Comparison of ENCODE assay signal across 11 cellular contexts in the genomic region with DNA sequence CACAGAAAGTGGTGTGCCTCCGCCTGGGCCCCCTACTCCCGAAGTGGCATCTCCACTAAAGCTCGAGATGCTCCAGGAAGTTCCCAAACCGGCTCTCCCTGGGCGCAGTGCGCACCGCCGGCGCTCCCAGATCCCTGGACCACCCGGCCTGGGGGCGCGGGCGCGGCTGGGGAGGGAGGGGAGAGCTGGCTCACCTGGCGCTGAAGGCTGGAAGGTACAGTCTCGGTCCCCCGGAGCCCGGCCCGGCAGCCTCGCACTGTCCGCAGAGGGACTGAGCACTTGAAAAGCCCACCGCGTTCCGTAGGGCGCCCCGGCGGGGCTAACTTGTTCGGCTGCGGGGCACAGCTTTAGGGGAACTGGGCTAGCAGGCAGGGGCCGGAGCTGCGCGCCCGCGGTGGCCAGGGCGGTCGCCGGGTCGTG. TPM values are rescaled to one million over a fixed set of nuclear protein-coding genes. Genes with fewer than 3 reads are reported as not detected.
DNase-seq lines count a peak whose midpoint lies in the region; ATAC-seq, FAIRE-seq and TF ChIP-seq lines count a peak whose summit lies in the region.
"Had no signal": no experiment of that assay in that cellular context is flagged by ENCODE, and none has a peak within 500 bp of the region (broad histone marks: within the 10 kb centered on the region; RNA-seq: fewer than 3 reads in every experiment).

No MANE protein-coding gene starts in this region.

- FAIRE-seq in HepG2 (lab: Jason Lieb, UNC): no peak

- in situ Hi-C loops in HepG2 (cut with HindIII; ENCODE audit: extremely low pct_ligation_motif_present, low pct_unique_long_range_greater_than_20kb): no loop called here

- H3K4me3 ChIP-seq in HepG2 (replicated peaks in 1 of 3; ENCODE audit: insufficient read depth in 1 of 3, low read depth in 2 of 3, low read length in 3 of 3): peak overlapping the region in 1 of 3 experiments; percentile 48; a peak in 1 of 6 replicates
- peak overlapping the region in 1 of 3 donors; percentile 10 for H3K4me3 ChIP-seq in right lobe of liver
- H3K4me3 ChIP-seq in esophagus muscularis mucosa: peak overlapping the region; percentile 22 to 49 (median 36)
- H3K4me3 ChIP-seq in neural cell (ENCODE audit: low read length): peak overlapping the region; percentile 70

- H3K36me3 ChIP-seq in HepG2 (replicated peaks in 1 of 2; ENCODE audit: control insufficient read depth in 1 of 2, insufficient read depth in 2 of 2, low read length in 2 of 2) (no peaks in the 10 kb centered on the region), right lobe of liver (no peaks in the 10 kb centered on the region), esophagus muscularis mucosa (no peaks in the 10 kb centered on the region), neural cell (ENCODE audit: insufficient read depth, low read length) (no peaks in the 10 kb centered on the region)

- H3K4me2 ChIP-seq in HepG2 (ENCODE audit: low read depth, low read length) (0 out of 2 replicates have a peak overlapping the region, but pooled peaks have one; percentile 32), neural cell (ENCODE audit: low read length) (no peak overlapping the region)

- POLR2A ChIA-PET in HepG2 (lab: Yijun Ruan, JAX): no interaction called here

- H3F3A ChIP-seq in neural cell (ENCODE audit: insufficient read depth, low read length, poor library complexity, severe bottlenecking): no peaks in the 10 kb centered on the region

- DNase-seq in HepG2 (ENCODE audit: low spot score): no peak
- DNase-seq in right lobe of liver: no peak
- DNase-seq in esophagus muscularis mucosa (ENCODE audit: extremely low spot score): no peak
- no peak for DNase-seq in medulla oblongata (ENCODE audit: extremely low spot score)
- DNase-seq in activated CD4-positive, alpha-beta T cell treated with anti-CD3 and anti-CD28 coated beads for 1 hour: no peak
- DNase-seq: activated CD4-positive, alpha-beta T cell treated with anti-CD3 and anti-CD28 coated beads, Interleukin-2, amount 50 U/mL, for 4 hours had no signal

- CTCF ChIA-PET in HepG2 (lab: Yijun Ruan, JAX; ENCODE audit: low intra/inter-chr PET ratio, low total read pairs): no interaction called here

- H3K79me2 ChIP-seq in HepG2 (ENCODE audit: insufficient read depth, low read length) (no peaks in the 10 kb centered on the region), neural cell (replicated peaks; ENCODE audit: insufficient read depth, low read length) (no peaks in the 10 kb centered on the region)

- H3K27ac ChIP-seq in HepG2 (ENCODE audit: extremely low read length, insufficient read depth, low read length) (no peak overlapping the region), right lobe of liver (no peak overlapping the region), esophagus muscularis mucosa (replicated peaks in 1 of 4) (no peak overlapping the region), neural cell (ENCODE audit: low read length) (no peak overlapping the region)
- H3K27ac ChIP-seq: epithelial cell of prostate had no signal

- intact Hi-C loops in HepG2 (cut with micrococcal nuclease; ENCODE audit: unreplicated experiment): no loop called here
- intact Hi-C loops in right lobe of liver (cut with DNase I): no loop called here
- intact Hi-C loops in esophagus muscularis mucosa (cut with DNase I): no loop called here

- BruUV-seq in HepG2 (replicated peaks; lab: Mats Ljungman, UMichigan): no TSS peak

- H4K20me1 ChIP-seq in HepG2 (ENCODE audit: insufficient read depth, low read length) (no peaks in the 10 kb centered on the region), neural cell (ENCODE audit: insufficient read depth) (no peaks in the 10 kb centered on the region)

- H3K4me1 ChIP-seq in HepG2 (ENCODE audit: insufficient read depth, low read length) (no peaks in the 10 kb centered on the region), right lobe of liver (peaks cover 0 to 9% (median 0%) of the 10 kb centered on the region in 4 donors), esophagus muscularis mucosa (peaks cover 0 to 17% (median 16%) of the 10 kb centered on the region in 4 donors)

- TF ChIP-seq POLR2A in HepG2 (IDR thresholded peaks at IDR 0.05; ENCODE audit: insufficient read depth in 1 of 2, low read depth in 2 of 2, low read length in 2 of 2) (no peak), right lobe of liver (IDR thresholded peaks at IDR 0.05) (no peak), esophagus muscularis mucosa (IDR thresholded peaks at IDR 0.05; ENCODE audit: low read depth) (no peak)

- 37% methylated on average over 4 of the region's 38 CpGs for WGBS in HepG2 (ENCODE audit: low lambda C conversion rate)
- WGBS in right lobe of liver (ENCODE audit: insufficient coverage, low coverage, low lambda C conversion rate, missing lambda C conversion rate): 4% methylated on average over 5 of the region's 38 CpGs
- WGBS in esophagus muscularis mucosa: 0% methylated on average over 3 of the region's 38 CpGs

- TF ChIP-seq RAD21 in HepG2 (CRISPR knock-in tag; IDR thresholded peaks at IDR 0.05) (no peak), neural cell (conservative IDR thresholded peaks at IDR 0.05) (no peak)

- TF ChIP-seq CTCF in HepG2 (CRISPR knock-in tag; IDR thresholded peaks at IDR 0.05): no peak
- no peak for TF ChIP-seq CTCF in right lobe of liver (IDR thresholded peaks at IDR 0.05)
- no peak for TF ChIP-seq CTCF in esophagus muscularis mucosa (IDR thresholded peaks at IDR 0.05)
- no peak for TF ChIP-seq CTCF in neural cell (IDR thresholded peaks at IDR 0.05; ENCODE audit: poor library complexity, severe bottlenecking)

- H3K9me3 ChIP-seq in HepG2 (ENCODE audit: low read length): no peaks in the 10 kb centered on the region
- H3K9me3 ChIP-seq in right lobe of liver: no peaks in the 10 kb centered on the region
- no peaks in the 10 kb centered on the region for H3K9me3 ChIP-seq in esophagus muscularis mucosa
- no peaks in the 10 kb centered on the region for H3K9me3 ChIP-seq in neural cell (ENCODE audit: low read length)

- H2AFZ ChIP-seq in HepG2 (ENCODE audit: low read length) (no peak overlapping the region), neural cell (ENCODE audit: low read depth, low read length) (no peak overlapping the region)

- H3K27me3 ChIP-seq in HepG2 (ENCODE audit: control insufficient read depth in 1 of 2, insufficient read depth in 2 of 2, low read length in 2 of 2): peaks cover 6 to 37% of the 10 kb centered on the region in 2 experiments
- peaks cover 0 to 15% of the 10 kb centered on the region in 2 donors for H3K27me3 ChIP-seq in right lobe of liver
- peaks cover 0 to 47% (median 6%) of the 10 kb centered on the region in 4 donors for H3K27me3 ChIP-seq in esophagus muscularis mucosa
- H3K27me3 ChIP-seq in neural cell (ENCODE audit: insufficient read depth, low read depth, low read length): peaks cover 44% of the 10 kb centered on the region

- ATAC-seq in HepG2 (peak; percentile 60), right lobe of liver (no peak), HG03280 (IDR thresholded peaks at IDR 0.05; ENCODE audit: unreplicated experiment) (no peak), HG02970 (IDR thresholded peaks at IDR 0.05; ENCODE audit: low FRiP score, unreplicated experiment) (no peak)

- H3K9ac ChIP-seq in HepG2 (ENCODE audit: insufficient read depth, low read depth, low read length) (no peak overlapping the region), neural cell (ENCODE audit: low read length) (no peak overlapping the region)

- H3K9me2 ChIP-seq in neural cell (ENCODE audit: insufficient read depth, low read length): no peaks in the 10 kb centered on the region

- TF ChIP-seq EP300 in HepG2 (IDR thresholded peaks at IDR 0.05; ENCODE audit: low read depth in 2 of 2, low read length in 2 of 2) (no peak), HepG2 (CRISPR knock-in tag; IDR thresholded peaks at IDR 0.05; ENCODE audit: borderline replicate concordance) (no peak), esophagus muscularis mucosa (IDR thresholded peaks at IDR 0.05) (no peak), neural cell (conservative IDR thresholded peaks at IDR 0.05; ENCODE audit: poor library complexity, severe bottlenecking) (no peak)

TF ChIP-seq in HepG2, 621 proteins besides CTCF, POLR2A, EP300 and RAD21 (continues in another document):
- TF ChIP-seq SMARCE1 (IDR thresholded peaks at IDR 0.05; ENCODE audit: borderline replicate concordance) (no peak), PTBP1 (IDR thresholded peaks at IDR 0.05; ENCODE audit: low read depth, low read length, poor library complexity, severe bottlenecking) (no peak), ZNF558 (CRISPR knock-in tag; IDR thresholded peaks at IDR 0.05; ENCODE audit: borderline replicate concordance) (no peak)

RNA-seq across cellular contexts. Expression of a gene that starts 0.6 kb away (rescaled TPM):
- not detected in 2 replicates for total RNA-seq in HepG2 (2016; rRNA removed; fragmentation: Illumina TruSeq; extraction: Trizol)
- total RNA-seq in HepG2 (2016; cell fraction: cytosol; rRNA removed; fragmentation: Illumina TruSeq; extraction: Trizol; ENCODE audit: low read depth): not detected in 2 replicates
- total RNA-seq in HepG2 (2016; cell fraction: insoluble cytoplasmic fraction; rRNA removed; fragmentation: Illumina TruSeq; extraction: Trizol): not detected in 2 replicates
- not detected in 2 replicates for total RNA-seq in HepG2 (2016; cell fraction: membrane; rRNA removed; fragmentation: Illumina TruSeq; extraction: Trizol)
- not detected in 2 replicates for total RNA-seq in HepG2 (2016; cell fraction: nucleus; rRNA removed; fragmentation: Illumina TruSeq; extraction: Trizol)
- polyA plus RNA-seq in HepG2 (2011; rRNA removed): not detected in 2 replicates
- polyA plus RNA-seq in HepG2 (2011; cell fraction: cytosol; rRNA removed): not detected in 2 replicates
- polyA plus RNA-seq in HepG2 (2011; cell fraction: nucleus; rRNA removed): not detected in 2 replicates
- not detected in 2 replicates for polyA plus RNA-seq in HepG2 (2012)
- polyA plus RNA-seq in HepG2 (2016; cell fraction: cytosol; fragmentation: Illumina TruSeq; extraction: Trizol; ENCODE audit: low read depth): not detected in 2 replicates
- polyA plus RNA-seq in HepG2 (2016; cell fraction: insoluble cytoplasmic fraction; fragmentation: Illumina TruSeq; extraction: Trizol; ENCODE audit: low read depth): not detected in 2 replicates
- polyA plus RNA-seq in HepG2 (2016; cell fraction: membrane; fragmentation: Illumina TruSeq; extraction: Trizol; ENCODE audit: low read depth): not detected in 2 replicates
- not detected in 2 replicates for polyA plus RNA-seq in HepG2 (2016; cell fraction: nucleus; fragmentation: Illumina TruSeq; extraction: Trizol; ENCODE audit: insufficient read depth, low read depth)
- not detected in 2 replicates for polyA minus RNA-seq in HepG2 (2011; rRNA and poly(A)+ RNA removed; ENCODE audit: low replicate concordance)
- polyA minus RNA-seq in HepG2 (2011; cell fraction: cytosol; rRNA and poly(A)+ RNA removed): not detected in 2 replicates
- not detected in 2 replicates for polyA minus RNA-seq in HepG2 (2011; cell fraction: nucleus; rRNA and poly(A)+ RNA removed)
- not detected for total RNA-seq in right lobe of liver
- total RNA-seq in esophagus muscularis mucosa: not detected
- 0.07 and 0.22 TPM in 2 replicates for polyA plus RNA-seq in neural cell
- 0.24 TPM in 1 of 2 replicates, not detected in the other for polyA minus RNA-seq in neural cell
- polyA plus RNA-seq: BJ had no signal
